In the genomic region with DNA sequence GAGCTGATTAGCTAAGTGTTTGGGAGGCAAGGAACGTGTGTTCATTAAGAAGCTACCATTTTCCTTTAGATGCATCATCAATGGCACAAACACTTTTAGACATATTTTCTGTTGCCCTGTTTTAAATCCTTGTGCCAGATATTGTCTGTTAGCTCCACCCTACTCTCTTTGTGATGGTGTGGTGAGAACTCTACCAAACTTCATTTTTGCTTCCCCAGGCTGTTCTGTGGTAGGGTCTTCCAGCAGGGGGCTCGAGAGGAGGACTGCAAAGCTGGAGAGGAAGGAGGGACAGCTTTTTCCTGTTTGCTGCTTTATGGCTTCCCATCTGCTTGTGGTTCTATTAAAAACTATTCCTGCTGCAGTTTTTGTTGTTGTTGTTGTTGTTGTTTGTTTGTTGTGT, we compare ENCODE assay signal across 14 cellular contexts. TPM values are rescaled to one million over a fixed set of nuclear protein-coding genes. Genes with fewer than 3 reads are reported as not detected.
A peak's percentile ranks its signal among the peaks of the same experiment; 100 is the strongest.
DNase-seq lines count a peak whose midpoint lies in the region; ATAC-seq, FAIRE-seq and TF ChIP-seq lines count a peak whose summit lies in the region.
"Had no signal": no experiment of that assay in that cellular context is flagged by ENCODE, and none has a peak within 500 bp of the region (broad histone marks: within the 10 kb centered on the region; RNA-seq: fewer than 3 reads in every experiment).

No MANE protein-coding gene starts in this region.

- ATAC-seq in SK-N-SH treated with all-trans-retinoic acid at 6 μM for 48 hours (no peak), GM18873 (IDR thresholded peaks at IDR 0.05; ENCODE audit: low FRiP score, unreplicated experiment) (no peak), heart left ventricle (no peak)

- 59% methylated on average over 2 of the region's 2 CpGs for WGBS in SK-N-SH (ENCODE audit: low lambda C conversion rate)
- 86% methylated on average over 2 of the region's 2 CpGs; no CpG with 5 or more reads in 1 of the 2 experiments for WGBS in endodermal cell (ENCODE audit: insufficient coverage in 1 of 2, insufficient read length in 1 of 2), 2 experiments
- 40 to 59% (median 51%) methylated on average over 2 of the region's 2 CpGs for WGBS in heart left ventricle, 4 donors

- intact Hi-C loops in kidney (cut with DNase I), result loop anchor here (10.0 kb wide), 1 partner anchor 584 kb away; no protein-coding TSS in a partner anchor
- intact Hi-C loops in heart left ventricle (cut with DNase I), result loop anchor here in 8 of 10 donors (5.0 to 10.0 kb wide), 7 partner anchors 66 to 584 kb away; a partner anchor contains a TSS

- H3K27me3 ChIP-seq in SK-N-SH (ENCODE audit: insufficient read depth) (no peaks in the 10 kb centered on the region), endodermal cell (ENCODE audit: control insufficient read depth, insufficient read depth, low read length, poor library complexity, severe bottlenecking) (no peaks in the 10 kb centered on the region), heart left ventricle (peaks cover 0 to 6% (median 0%) of the 10 kb centered on the region in 9 donors)
- H3K27me3 ChIP-seq: right atrium auricular region, testis had no signal

- no peaks in the 10 kb centered on the region for H3K27me3 Mint-ChIP-seq in endodermal cell (ENCODE audit: insufficient read depth)

- H3K4me3 ChIP-seq in SK-N-SH (ENCODE audit: low read depth in 2 of 2, low read length in 1 of 2) (no peak overlapping the region), endodermal cell (ENCODE audit: low read length) (no peak overlapping the region), kidney (ENCODE audit: low read length in 2 of 2) (no peak overlapping the region), heart left ventricle (no peak overlapping the region)
- H3K4me3 ChIP-seq: lung, right atrium auricular region, testis had no signal

- no peak for FAIRE-seq in kidney (lab: Jason Lieb, UNC)

- H3K4me2 ChIP-seq in SK-N-SH, result no peak overlapping the region

- no peak overlapping the region for H3K27ac ChIP-seq in SK-N-SH (ENCODE audit: low read depth in 2 of 2, low read length in 1 of 2)
- no peak overlapping the region for H3K27ac ChIP-seq in endodermal cell (ENCODE audit: low read depth, low read length)
- H3K27ac ChIP-seq in kidney (ENCODE audit: low read depth in 2 of 2, low read length in 2 of 2), result no peak overlapping the region
- H3K27ac ChIP-seq in heart left ventricle, result no peak overlapping the region
- H3K27ac ChIP-seq: right atrium auricular region, testis had no signal

- H3F3A ChIP-seq in SK-N-SH (replicated peaks; ENCODE audit: insufficient read depth), result peaks cover 7% of the 10 kb centered on the region

- peak; percentile 22; the same call in 1 of the 2 replicates for TF ChIP-seq CTCF in SK-N-SH (IDR thresholded peaks at IDR 0.05)
- peak; percentile 85 for TF ChIP-seq CTCF in endodermal cell (conservative IDR thresholded peaks at IDR 0.05)
- no peak for TF ChIP-seq CTCF in kidney (IDR thresholded peaks at IDR 0.05; ENCODE audit: borderline replicate concordance, extremely low read depth, insufficient read depth)
- no peak for TF ChIP-seq CTCF in heart left ventricle (IDR thresholded peaks at IDR 0.05)

- H3K36me3 Mint-ChIP-seq in endodermal cell (ENCODE audit: low read depth), result no peaks in the 10 kb centered on the region

- 0 out of 2 replicates have a peak overlapping the region, but pooled peaks have one; percentile 44 for H2AFZ ChIP-seq in SK-N-SH (ENCODE audit: low read depth)

- no peaks in the 10 kb centered on the region for H3K79me2 ChIP-seq in SK-N-SH (ENCODE audit: insufficient read depth)

- H3K27ac Mint-ChIP-seq in endodermal cell, result no peak overlapping the region
- H3K27ac Mint-ChIP-seq: nephron had no signal

- H3K9me3 ChIP-seq in SK-N-SH (no peaks in the 10 kb centered on the region), endodermal cell (ENCODE audit: control insufficient read depth, low read length) (no peaks in the 10 kb centered on the region), kidney (ENCODE audit: control insufficient read depth in 1 of 2, low read length in 2 of 2) (no peaks in the 10 kb centered on the region), heart left ventricle (no peaks in the 10 kb centered on the region)
- H3K9me3 ChIP-seq: right atrium auricular region, testis had no signal

- no peak for DNase-seq in SK-N-SH
- peak; percentile 12 for DNase-seq in NCI-H69 (lab: John Stamatoyannopoulos, UW)
- DNase-seq in endodermal cell, result peak; percentile 74
- DNase-seq in kidney, result no peak
- DNase-seq in cerebellum (ENCODE audit: low spot score), result no peak
- no peak for DNase-seq in heart left ventricle
- DNase-seq: aorta, SW 1271, testis had no signal

- TF ChIP-seq POLR2A in heart left ventricle (IDR thresholded peaks at IDR 0.05), result no peak

- H4K20me1 ChIP-seq in SK-N-SH (ENCODE audit: insufficient read depth), result no peaks in the 10 kb centered on the region

- no peaks in the 10 kb centered on the region for H3K9me3 Mint-ChIP-seq in endodermal cell
- H3K9me3 Mint-ChIP-seq: nephron had no signal

- peaks cover 28% of the 10 kb centered on the region for H3K4me1 Mint-ChIP-seq in endodermal cell
- H3K4me1 Mint-ChIP-seq: nephron had no signal

- no peaks in the 10 kb centered on the region for H3K9me2 ChIP-seq in SK-N-SH

- POLR2A ChIA-PET in SK-N-SH (lab: Yijun Ruan, JAX), result no interaction called here

- no peaks in the 10 kb centered on the region for H3K36me3 ChIP-seq in SK-N-SH (replicated peaks in 1 of 2; ENCODE audit: control insufficient read depth in 1 of 2, insufficient read depth in 2 of 2, low read length in 1 of 2)
- no peaks in the 10 kb centered on the region for H3K36me3 ChIP-seq in endodermal cell (ENCODE audit: control insufficient read depth, insufficient read depth, low read length)
- no peaks in the 10 kb centered on the region for H3K36me3 ChIP-seq in kidney (ENCODE audit: control insufficient read depth in 1 of 2, insufficient read depth in 2 of 2, low read length in 2 of 2)
- H3K36me3 ChIP-seq in heart left ventricle, result no peaks in the 10 kb centered on the region
- H3K36me3 ChIP-seq: right atrium auricular region had no signal

- H3K9ac ChIP-seq in SK-N-SH, result no peak overlapping the region
- H3K9ac ChIP-seq in endodermal cell (ENCODE audit: extremely low read depth, low read length, poor library complexity, severe bottlenecking), result no peak overlapping the region
- no peak overlapping the region for H3K9ac ChIP-seq in kidney (ENCODE audit: low read length in 2 of 2)

- TF ChIP-seq RAD21 in SK-N-SH (IDR thresholded peaks at IDR 0.05; ENCODE audit: low read length), result peak; percentile 16; the same call in 1 of the 2 replicates

- H3K4me1 ChIP-seq in SK-N-SH (ENCODE audit: control insufficient read depth in 1 of 2, insufficient read depth in 2 of 2, low read depth in 1 of 2, low read length in 1 of 2) (peaks cover 0 to 9% of the 10 kb centered on the region in 2 experiments; a peak in 1 of 4 replicates), endodermal cell (ENCODE audit: control insufficient read depth, insufficient read depth, low read length) (peaks cover 3% of the 10 kb centered on the region), kidney (ENCODE audit: control insufficient read depth in 1 of 2, insufficient read depth in 1 of 2, low read depth in 1 of 2, low read length in 2 of 2) (no peaks in the 10 kb centered on the region), heart left ventricle (peaks cover 0 to 7% (median 0%) of the 10 kb centered on the region in 12 donors)
- H3K4me1 ChIP-seq: right atrium auricular region, testis had no signal

- H3K4me3 Mint-ChIP-seq in endodermal cell, result no peak overlapping the region
- H3K4me3 Mint-ChIP-seq: nephron had no signal

- CTCF ChIA-PET in SK-N-SH (lab: Yijun Ruan, JAX), result interaction anchor here (1.1 to 5.6 kb wide), 6 partner anchors 17 to 275 kb away, joined by 3 to 98 read pairs (median 15); no protein-coding TSS in a partner anchor

- no peak for TF ChIP-seq EP300 in SK-N-SH (IDR thresholded peaks at IDR 0.05; ENCODE audit: borderline replicate concordance in 1 of 2, low read depth in 1 of 2, low read length in 1 of 2)

TF ChIP-seq in SK-N-SH, 30 proteins besides CTCF, POLR2A, EP300 and RAD21 (continues in another document):
- no peak for TF ChIP-seq FOXM1 (IDR thresholded peaks at IDR 0.05; ENCODE audit: low read depth)
- TF ChIP-seq NRF1 (IDR thresholded peaks at IDR 0.05; ENCODE audit: low read depth, low read length), result no peak
- TF ChIP-seq FOXJ3 (CRISPR knock-in tag; IDR thresholded peaks at IDR 0.05), result no peak
- TF ChIP-seq ELF1 (IDR thresholded peaks at IDR 0.05), result no peak
- TF ChIP-seq POLR2AphosphoS5 (IDR thresholded peaks at IDR 0.05; ENCODE audit: low read depth, low read length), result no peak
- no peak for TF ChIP-seq GATA2 (CRISPR knock-in tag; IDR thresholded peaks at IDR 0.05)
- TF ChIP-seq YY1 (IDR thresholded peaks at IDR 0.05; ENCODE audit: low read depth), result no peak

TF ChIP-seq in SK-N-SH treated with all-trans-retinoic acid at 6 μM for 48 hours, 23 proteins besides CTCF, POLR2A, EP300 and RAD21:
- TF ChIP-seq ZNF70 (CRISPR knock-in tag; IDR thresholded peaks at IDR 0.05), result no peak
- no peak for TF ChIP-seq RARB (CRISPR knock-in tag; IDR thresholded peaks at IDR 0.05)
- TF ChIP-seq PPARA (CRISPR knock-in tag; IDR thresholded peaks at IDR 0.05; ENCODE audit: borderline replicate concordance), result no peak
- no peak for TF ChIP-seq BACH2 (CRISPR knock-in tag; IDR thresholded peaks at IDR 0.05; ENCODE audit: borderline replicate concordance)
- no peak for TF ChIP-seq ZFP30 (CRISPR knock-in tag; IDR thresholded peaks at IDR 0.05)
- no peak for TF ChIP-seq ZNF565 (CRISPR knock-in tag; conservative IDR thresholded peaks at IDR 0.05; ENCODE audit: low read depth)

RNA-seq across cellular contexts. Expression of a gene that starts 23.8 kb away (rescaled TPM):
- polyA plus RNA-seq in SK-N-SH (2012; rRNA removed) (85.6 and 108 TPM in 2 replicates), kidney (ENCODE audit: insufficient read depth, low read depth, low replicate concordance) (99.1 TPM), heart left ventricle (100 to 1,000 TPM; 148 to 237 TPM)
- 113 and 145 TPM in 2 replicates for polyA plus RNA-seq in SK-N-SH (2012; cell fraction: cytosol; rRNA removed)
- 27.7 and 44.7 TPM in 2 replicates for polyA plus RNA-seq in SK-N-SH (2012; cell fraction: nucleus; rRNA removed)
- total RNA-seq in endodermal cell (100 to 1,000 TPM; 188 to 362 TPM), kidney (85.9 TPM), cerebellum (64.0 TPM), heart left ventricle (100 to 1,000 TPM in 6 of 9 donors, 10 to 100 TPM in 3; 61.6 to 176 (median 111) TPM)
- 183 TPM for polyA plus RNA-seq in endodermal cell (2013, experiment 1 of 2)
- polyA plus RNA-seq in endodermal cell (2013, experiment 2 of 2), result 196 TPM

RNA-seq across cellular contexts. Expression of a gene that starts 52.8 kb away (rescaled TPM):
- 16.6 and 20.0 TPM in 2 replicates for polyA plus RNA-seq in SK-N-SH (2012; rRNA removed)
- 24.8 and 29.8 TPM in 2 replicates for polyA plus RNA-seq in SK-N-SH (2012; cell fraction: cytosol; rRNA removed)
- polyA plus RNA-seq in SK-N-SH (2012; cell fraction: nucleus; rRNA removed), result 7.3 and 13.3 TPM in 2 replicates
- 100 to 1,000 TPM in 1 of 2 donors, 10 to 100 TPM in 1; 81.7 to 125 TPM for total RNA-seq in endodermal cell
- polyA plus RNA-seq in endodermal cell (2013, experiment 1 of 2), result 57.7 TPM
- polyA plus RNA-seq in endodermal cell (2013, experiment 2 of 2), result 52.7 TPM
- 40.2 TPM for total RNA-seq in kidney
- polyA plus RNA-seq in kidney (ENCODE audit: insufficient read depth, low read depth, low replicate concordance), result 59.5 TPM
- total RNA-seq in cerebellum, result 18.1 TPM
- 10 to 100 TPM; 21.4 to 44.3 (median 23.8) TPM for total RNA-seq in heart left ventricle
- polyA plus RNA-seq in heart left ventricle, result 10 to 100 TPM; 19.0 to 30.6 TPM

Comparison
In these comparisons a context has a peak if more than half of its experiments do, and no peak if none do; other contexts are left out.
1. DNase-seq: peak in NCI-H69 (single experiment) and endodermal cell (single experiment); none in SK-N-SH (single experiment), kidney (single experiment), cerebellum (single experiment) and heart left ventricle (0 of 5).
2. CTCF ChIP-seq: peak in SK-N-SH (single experiment) and endodermal cell (single experiment); none in kidney (single experiment) and heart left ventricle (0 of 12).